12 cellular contexts compared by ENCODE assay signal in the genomic region with DNA sequence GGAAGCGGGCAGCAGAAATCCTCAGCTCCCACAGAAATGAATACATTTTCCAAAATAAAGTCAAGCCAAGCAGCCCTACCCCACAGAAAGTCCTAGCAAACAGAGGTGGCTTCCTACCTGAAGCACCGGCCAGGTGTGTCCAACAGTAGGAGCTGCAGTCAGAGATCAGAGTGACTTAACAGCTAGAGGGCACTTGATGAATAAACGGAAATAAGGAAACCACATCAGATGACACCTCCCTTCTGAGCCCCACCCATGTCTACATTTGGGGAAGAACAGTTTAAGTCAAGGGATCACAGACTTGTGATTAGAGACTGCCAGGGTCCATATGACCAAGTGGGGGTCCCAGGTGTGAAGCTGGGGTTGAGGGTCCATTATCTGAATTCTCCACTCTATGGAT. TPM values are rescaled to one million over a fixed set of nuclear protein-coding genes. Genes with fewer than 3 reads are reported as not detected.
DNase-seq lines count a peak whose midpoint lies in the region; ATAC-seq, FAIRE-seq and TF ChIP-seq lines count a peak whose summit lies in the region.
"Had no signal": no experiment of that assay in that cellular context is flagged by ENCODE, and none has a peak within 500 bp of the region (broad histone marks: within the 10 kb centered on the region; RNA-seq: fewer than 3 reads in every experiment).

Gene CXCR1, minus strand, starts transcription at position 172 of the 400 bp plus-strand sequence. CDS start 1,751 bp downstream, outside the sequence.

- DNase-seq in HL-60 (ENCODE audit: low read depth in 1 of 2, low spot score in 1 of 2) (peak in 1 of 2 experiments; percentile 69), T-cell (peak in 32 of 34 experiments; percentile 6 to 45 (median 22)), small intestine (peak; percentile 15), inferior parietal cortex (ENCODE audit: extremely low spot score) (no peak), colonic mucosa (no peak), middle frontal gyrus (ENCODE audit: extremely low spot score, low spot score) (no peak), SW 1271 (lab: John Stamatoyannopoulos, UW) (no peak)
- peak; percentile 1 for DNase-seq in activated T-helper 9 cell treated with anti-CD3 and anti-CD28 coated beads, Interleukin-2, amount 50 U/mL, for 16 hours (ENCODE audit: low read depth)
- DNase-seq: EL, left cardiac atrium, NCI-H2227 treated with DMSO at 0.1 percent for 48 hours had no signal

- H3K9me3 ChIP-seq in small intestine (ENCODE audit: control insufficient read depth, low read depth) (no peaks in the 10 kb centered on the region), colonic mucosa (no peaks in the 10 kb centered on the region)

- H3K4me1 ChIP-seq in small intestine (ENCODE audit: control insufficient read depth in 2 of 2, insufficient read depth in 1 of 2, low read depth in 1 of 2, low read length in 1 of 2) (no peaks in the 10 kb centered on the region), colonic mucosa (no peaks in the 10 kb centered on the region)

- TF ChIP-seq CTCF in HL-60 (IDR thresholded peaks at IDR 0.05; ENCODE audit: insufficient read depth, low read length) = no peak
- no peak for TF ChIP-seq CTCF in colonic mucosa (IDR thresholded peaks at IDR 0.05)

- CTCF ChIA-PET in T-cell (lab: Charles Lee) = interaction anchor here in 1 of 2 donors (0.6 to 2.8 kb wide), 4 partner anchors 49 to 90 kb away, joined by 3 to 16 read pairs (median 6); no protein-coding TSS in a partner anchor

- POLR2A ChIA-PET in T-cell (lab: Charles Lee) = interaction anchor here in 1 of 2 donors (0.6 kb wide), 1 partner anchor 209 kb away, joined by 3 read pairs; no protein-coding TSS in a partner anchor

- H3K36me3 Mint-ChIP-seq in T-cell = no peaks in the 10 kb centered on the region

- peak within 1 kb of the TSS in 2 of 3 donors; percentile 35 to 74 for H3K4me3 Mint-ChIP-seq in T-cell

- H3K9ac ChIP-seq in colonic mucosa (ENCODE audit: low read depth in 2 of 2, low read length in 2 of 2) = no peak within 1 kb of the TSS

- intact Hi-C loops in colonic mucosa (cut with DNase I) = no loop called here

- WGBS in small intestine, 3 donors = 52 to 54% (median 53%) methylated on average over 3 of the region's 3 CpGs

- no peaks in the 10 kb centered on the region for H3K9me3 Mint-ChIP-seq in T-cell

- peaks cover 8 to 9% of the 10 kb centered on the region in 2 donors for H3K27me3 Mint-ChIP-seq in T-cell

- H3K4me1 Mint-ChIP-seq in T-cell = peaks cover 33 to 42% (median 39%) of the 10 kb centered on the region in 3 donors

- FAIRE-seq in small intestine (lab: Jason Lieb, UNC) = no peak
- FAIRE-seq: endometrium had no signal

- H3K4me3 ChIP-seq in HL-60 (replicated peaks; ENCODE audit: insufficient read depth, low read length) = no peak within 1 kb of the TSS
- no peak within 1 kb of the TSS for H3K4me3 ChIP-seq in small intestine (ENCODE audit: low read depth in 1 of 2, low read length in 2 of 2)
- H3K4me3 ChIP-seq in colonic mucosa = no peak within 1 kb of the TSS

- ATAC-seq in T-cell (replicated peaks in 1 of 4) = peak; percentile 92 to 98 (median 96)
- ATAC-seq: left cardiac atrium had no signal

- H3K27ac ChIP-seq in HL-60 (replicated peaks) (peak within 1 kb of the TSS; percentile 18), small intestine (ENCODE audit: low read depth in 1 of 2, low read length in 1 of 2) (no peak within 1 kb of the TSS), colonic mucosa (no peak within 1 kb of the TSS)

- H3K27ac Mint-ChIP-seq in T-cell = peak within 1 kb of the TSS; percentile 44 to 53

- no peaks in the 10 kb centered on the region for H3K27me3 ChIP-seq in HL-60 (ENCODE audit: insufficient read depth, poor library complexity, severe bottlenecking)
- H3K27me3 ChIP-seq in small intestine (ENCODE audit: control insufficient read depth in 2 of 2, insufficient read depth in 2 of 2, low read length in 2 of 2) = no peaks in the 10 kb centered on the region
- no peaks in the 10 kb centered on the region for H3K27me3 ChIP-seq in colonic mucosa

- H3K36me3 ChIP-seq in small intestine (ENCODE audit: control insufficient read depth in 2 of 2, insufficient read depth in 2 of 2, low read length in 2 of 2) (no peaks in the 10 kb centered on the region), colonic mucosa (no peaks in the 10 kb centered on the region)

RNA-seq across cellular contexts. Expression of gene CXCR1, which starts in this region (rescaled TPM):
- total RNA-seq in T-cell (under 1 TPM in 4 of 5 donors, not detected in 1; 0.12 to 0.25 (median 0.18) TPM), colonic mucosa (under 1 TPM in 1 of 2 donors, not detected in 1; 0.13 TPM)
- under 1 TPM in 2 of 3 donors, not detected in 1; 0.03 to 0.22 TPM for polyA plus RNA-seq in small intestine

Comparison
In these comparisons a context has a peak if more than half of its experiments do, and no peak if none do; other contexts are left out.
1. Peak in DNase-seq and ATAC-seq in T-cell; RNA of the gene not detected or under 1 TPM.
2. Peak in DNase-seq in small intestine; RNA of the gene not detected or under 1 TPM.